Comparison of ENCODE assay signal across 24 cellular contexts in genomic region chr19:1999856-2000515, GRCh38.
"Had no signal": no experiment of that assay in that cellular context is flagged by ENCODE, and none has a peak within 500 bp of the region (broad histone marks: within the 10 kb centered on the region; RNA-seq: fewer than 3 reads in every experiment).

No MANE protein-coding gene starts in this region.

- H3K27ac Mint-ChIP-seq: activated naive CD4-positive, alpha-beta T cell treated with anti-CD3 and anti-CD28 coated beads for 36 hours; activated naive CD8-positive, alpha-beta T cell treated with anti-CD3 and anti-CD28 coated beads, Interleukin-2, amount 10 ng/mL, durations not matched to agents 7 days and 5 days; memory B cell; natural killer cell treated with Interleukin-12 subunit alpha and Interleukin-12 subunit beta and Interleukin-15 and Interleukin-18, amount 100 ng/mL, for 72 hours had no signal

- H3K27me3 Mint-ChIP-seq: activated naive CD8-positive, alpha-beta T cell treated with anti-CD3 and anti-CD28 coated beads, Interleukin-2, amount 10 ng/mL, durations not matched to agents 7 days and 5 days; central memory CD8-positive, alpha-beta T cell; memory B cell; natural killer cell treated with Interleukin-12 subunit alpha and Interleukin-12 subunit beta and Interleukin-15 and Interleukin-18, amount 100 ng/mL, for 72 hours had no signal

- DNase-seq: activated CD4-positive, alpha-beta T cell treated with anti-CD3 and anti-CD28 coated beads for 1 hour; activated CD4-positive, alpha-beta T cell treated with anti-CD3 and anti-CD28 coated beads, Interleukin-2, amount 50 U/mL, for 4 hours; activated CD8-positive, alpha-beta memory T cell treated with anti-CD3 and anti-CD28 coated beads for 24 hours; activated CD8-positive, alpha-beta memory T cell treated with anti-CD3 and anti-CD28 coated beads, Interleukin-2, amount 50 U/mL, for 4 hours; activated effector memory CD4-positive, alpha-beta T cell treated with Interleukin-2 at 50 U/mL for 16 hours; activated naive CD4-positive, alpha-beta T cell treated with anti-CD3 and anti-CD28 coated beads for 36 hours; activated naive CD8-positive, alpha-beta T cell treated with anti-CD3 and anti-CD28 coated beads, Interleukin-2, amount 10 ng/mL, durations not matched to agents 7 days and 5 days; activated T-cell treated with anti-CD3 and anti-CD28 coated beads, Interleukin-2, amount 50 U/mL, for 4 hours; amniotic stem cell; islet precursor cell; left cardiac atrium; right lobe of liver; small intestine; stimulated activated CD4-positive, alpha-beta T cell treated with anti-CD3 and anti-CD28 coated beads, Interleukin-15, amount 100 ng/mL, for 24 hours; stimulated activated naive CD4-positive, alpha-beta T cell; testis; trophoblast cell had no signal

- H3K4me1 Mint-ChIP-seq: central memory CD8-positive, alpha-beta T cell had no signal

- ATAC-seq: activated T-cell treated with anti-CD3 and anti-CD28 coated beads, Interleukin-2, amount 50 U/mL, for 4 hours had no signal

- H3K4me3 ChIP-seq: breast epithelium, coronary artery, esophagus muscularis mucosa, right lobe of liver, testis, vagina had no signal

- H3K4me3 Mint-ChIP-seq: activated naive CD4-positive, alpha-beta T cell treated with anti-CD3 and anti-CD28 coated beads for 36 hours; activated naive CD8-positive, alpha-beta T cell treated with anti-CD3 and anti-CD28 coated beads, Interleukin-2, amount 10 ng/mL, durations not matched to agents 7 days and 5 days; activated T-cell treated with anti-CD3 and anti-CD28 coated beads, Interleukin-2, amount 50 U/mL, for 4 hours; central memory CD8-positive, alpha-beta T cell; memory B cell; natural killer cell treated with Interleukin-12 subunit alpha and Interleukin-12 subunit beta and Interleukin-15 and Interleukin-18, amount 100 ng/mL, for 72 hours had no signal

- H3K9me3 Mint-ChIP-seq: activated naive CD4-positive, alpha-beta T cell treated with anti-CD3 and anti-CD28 coated beads for 36 hours; activated naive CD8-positive, alpha-beta T cell treated with anti-CD3 and anti-CD28 coated beads, Interleukin-2, amount 10 ng/mL, durations not matched to agents 7 days and 5 days; activated T-cell treated with anti-CD3 and anti-CD28 coated beads, Interleukin-2, amount 50 U/mL, for 4 hours; central memory CD8-positive, alpha-beta T cell; memory B cell; natural killer cell treated with Interleukin-12 subunit alpha and Interleukin-12 subunit beta and Interleukin-15 and Interleukin-18, amount 100 ng/mL, for 72 hours had no signal
